In genomic region chr4:119135721-119136121, GRCh38 we compare ENCODE assay signal across 18 cellular contexts. TPM values are rescaled to one million over a fixed set of nuclear protein-coding genes. Genes with fewer than 3 reads are reported as not detected.
DNase-seq lines count a peak whose midpoint lies in the region; TF ChIP-seq lines count a peak whose summit lies in the region.
"Had no signal": no experiment of that assay in that cellular context is flagged by ENCODE, and none has a peak within 500 bp of the region (broad histone marks: within the 10 kb centered on the region; RNA-seq: fewer than 3 reads in every experiment).

TSS of gene MYOZ2 (plus strand) at chr4:119135832. CDS start at chr4:119136526, 694 bp downstream.

- intact Hi-C loops in Caco-2 (cut with micrococcal nuclease; ENCODE audit: unreplicated experiment): loop anchor here (5.0 kb wide), 1 partner anchor 162 kb away; no protein-coding TSS in a partner anchor
- intact Hi-C loops in stomach (cut with DNase I; ENCODE audit: low total_unique reads): no loop called here

- H3K27me3 Mint-ChIP-seq in Caco-2 (ENCODE audit: insufficient read depth, unreplicated experiment): no peaks in the 10 kb centered on the region

- no peaks in the 10 kb centered on the region for H3K79me2 ChIP-seq in osteoblast (ENCODE audit: insufficient read depth, low read length)

- TF ChIP-seq CTCF in Caco-2 (IDR thresholded peaks at IDR 0.05; ENCODE audit: insufficient read depth in 1 of 2, low read depth in 1 of 2, low read length in 1 of 2, severe bottlenecking in 1 of 2, unreplicated experiment in 1 of 2) (no peak), osteoblast (IDR thresholded peaks at IDR 0.05; ENCODE audit: extremely low read depth, low read depth, low read length) (no peak), stomach (IDR thresholded peaks at IDR 0.05) (no peak), tibial nerve (IDR thresholded peaks at IDR 0.05) (no peak)

- WGBS in stomach, 5 donors: 60 to 79% (median 67%) methylated on average over 2 of the region's 2 CpGs
- WGBS in tibial nerve, 2 donors: 93 to 94% methylated on average over 2 of the region's 2 CpGs

- no peaks in the 10 kb centered on the region for H3K36me3 Mint-ChIP-seq in Caco-2 (ENCODE audit: insufficient read depth, unreplicated experiment)

- H3K27ac Mint-ChIP-seq in Caco-2 (ENCODE audit: unreplicated experiment): peak within 1 kb of the TSS; percentile 2
- H3K27ac Mint-ChIP-seq: activated T-helper 2 cell treated with anti-CD3 and anti-CD28 coated beads, Interferon-gamma antibody, Interleukin-2, Interleukin-4, amounts not matched to agents 10 μg/mL and 5 μg/mL and 100 μg/mL, durations not matched to agents 14 hours and 24 hours and 36 hours had no signal

- DNase-seq in Caco-2: no peak
- DNase-seq in foreskin melanocyte: peak; percentile 27
- DNase-seq in osteoblast (ENCODE audit: insufficient read length, low spot score, missing footprints): no peak
- no peak for DNase-seq in activated CD4-positive, alpha-beta T cell treated with anti-CD3 and anti-CD28 coated beads, Interleukin-2, amount 50 U/mL, for 48 hours
- DNase-seq in stomach: no peak
- DNase-seq in NCI-H2029 (lab: John Stamatoyannopoulos, UW): no peak
- no peak for DNase-seq in tibial nerve (ENCODE audit: low spot score in 2 of 2)
- DNase-seq: Calu3, glutamatergic neuron, NCI-H1417 treated with DMSO at 0.1 percent for 48 hours, posterior cingulate gyrus had no signal

- peaks cover 68% of the 10 kb centered on the region for H3K4me1 Mint-ChIP-seq in Caco-2 (ENCODE audit: low read depth, unreplicated experiment)

- H3K9me3 Mint-ChIP-seq in Caco-2 (ENCODE audit: unreplicated experiment): no peaks in the 10 kb centered on the region
- H3K9me3 Mint-ChIP-seq: activated T-helper 2 cell treated with anti-CD3 and anti-CD28 coated beads, Interferon-gamma antibody, Interleukin-2, Interleukin-4, amounts not matched to agents 10 μg/mL and 5 μg/mL and 100 μg/mL, durations not matched to agents 14 hours and 24 hours and 36 hours had no signal

- H3K27me3 ChIP-seq in Caco-2 (replicated peaks; ENCODE audit: control insufficient read depth, insufficient read depth, low read length) (no peaks in the 10 kb centered on the region), osteoblast (ENCODE audit: insufficient read depth, low read length) (no peaks in the 10 kb centered on the region), stomach (no peaks in the 10 kb centered on the region), tibial nerve (no peaks in the 10 kb centered on the region)

- H3K9me3 ChIP-seq in Caco-2 (no peaks in the 10 kb centered on the region), osteoblast (ENCODE audit: low read depth, low read length) (no peaks in the 10 kb centered on the region), stomach (no peaks in the 10 kb centered on the region), tibial nerve (no peaks in the 10 kb centered on the region)

- H4K20me1 ChIP-seq in osteoblast (ENCODE audit: insufficient read depth, low read length): no peaks in the 10 kb centered on the region

- H3K4me2 ChIP-seq in osteoblast (ENCODE audit: insufficient read depth, low read length): peak within 1 kb of the TSS; percentile 32
- H3K4me2 ChIP-seq: KMS-11 had no signal

- H2AFZ ChIP-seq in osteoblast (ENCODE audit: low read length): peak within 1 kb of the TSS; percentile 38

- TF ChIP-seq POLR2A in stomach (IDR thresholded peaks at IDR 0.05) (no peak), tibial nerve (IDR thresholded peaks at IDR 0.05) (no peak)

- CTCF ChIA-PET in Caco-2 (lab: Charles Lee): no interaction called here

- TF ChIP-seq EP300 in stomach (IDR thresholded peaks at IDR 0.05) (no peak), tibial nerve (IDR thresholded peaks at IDR 0.05) (no peak)

- H3K27ac ChIP-seq in angular gyrus (ENCODE audit: low read depth, low read length) (peak within 1 kb of the TSS; percentile 8), osteoblast (ENCODE audit: low read depth, low read length) (peak within 1 kb of the TSS; percentile 54), stomach (no peak within 1 kb of the TSS), tibial nerve (peak within 1 kb of the TSS in 1 of 4 donors; percentile 38)
- H3K27ac ChIP-seq: KMS-11, VCaP had no signal

- H3K36me3 ChIP-seq in Caco-2 (ENCODE audit: control insufficient read depth, insufficient read depth, low read length): no peaks in the 10 kb centered on the region
- H3K36me3 ChIP-seq in osteoblast (ENCODE audit: insufficient read depth, low read length): no peaks in the 10 kb centered on the region
- no peaks in the 10 kb centered on the region for H3K36me3 ChIP-seq in stomach
- no peaks in the 10 kb centered on the region for H3K36me3 ChIP-seq in tibial nerve

- BruUV-seq in Caco-2 (replicated peaks; lab: Mats Ljungman, UMichigan): no TSS peak

- no peak within 1 kb of the TSS for H3K4me3 Mint-ChIP-seq in Caco-2 (ENCODE audit: unreplicated experiment)

- H3K4me1 ChIP-seq in Caco-2 (peaks cover 77% of the 10 kb centered on the region), osteoblast (ENCODE audit: insufficient read depth, low read length) (peaks cover 49% of the 10 kb centered on the region), stomach (peaks cover 10 to 41% (median 29%) of the 10 kb centered on the region in 4 donors), tibial nerve (peaks cover 0 to 54% (median 5%) of the 10 kb centered on the region in 4 donors)

- POLR2A ChIA-PET in Caco-2 (lab: Charles Lee): no interaction called here

- H3K4me3 ChIP-seq in Caco-2 (ENCODE audit: low read depth, low read length): no peak within 1 kb of the TSS
- H3K4me3 ChIP-seq in osteoblast (ENCODE audit: insufficient read depth, low read length): no peak within 1 kb of the TSS
- H3K4me3 ChIP-seq in stomach: no peak within 1 kb of the TSS
- no peak within 1 kb of the TSS for H3K4me3 ChIP-seq in tibial nerve

RNA-seq across cellular contexts. Expression of gene MYOZ2, which starts in this region (rescaled TPM):
- 0.18 and 0.23 TPM in 2 replicates for total RNA-seq in Caco-2 (2022)
- total RNA-seq in osteoblast: 0.29 and 0.36 TPM in 2 replicates
- total RNA-seq in stomach: 1 to 10 TPM in 2 of 5 donors, under 1 TPM in 1, not detected in 2; 0.73 to 1.4 (median 1.2) TPM
- polyA plus RNA-seq in stomach: under 1 TPM; 0.31 to 0.44 (median 0.33) TPM
- total RNA-seq in tibial nerve: under 1 TPM in 3 of 4 donors, not detected in 1; 0.21 to 0.30 (median 0.22) TPM
- total RNA-seq: activated CD8-positive, alpha-beta memory T cell treated with anti-CD3 and anti-CD28 coated beads for 36 hours; activated T-helper 2 cell treated with anti-CD3 and anti-CD28 coated beads, Interferon-gamma antibody, Interleukin-2, Interleukin-4, amounts not matched to agents 10 μg/mL and 5 μg/mL and 100 μg/mL, durations not matched to agents 14 hours and 24 hours and 36 hours; Calu3; kidney epithelial cell; NCI-H460 had no signal

Comparison
In these comparisons a context has a peak if more than half of its experiments do, and no peak if none do; other contexts are left out.
1. H3K27ac ChIP-seq: peak in angular gyrus (single experiment) and osteoblast (single experiment); none in stomach (0 of 5).